ENCODE assay signal across 20 cellular contexts in genomic region chr14:75610839-75611238, GRCh38. TPM values are rescaled to one million over a fixed set of nuclear protein-coding genes. Genes with fewer than 3 reads are reported as not detected.
DNase-seq lines count a peak whose midpoint lies in the region; ATAC-seq and TF ChIP-seq lines count a peak whose summit lies in the region.
"Had no signal": no experiment of that assay in that cellular context is flagged by ENCODE, and none has a peak within 500 bp of the region (broad histone marks: within the 10 kb centered on the region; RNA-seq: fewer than 3 reads in every experiment).

No MANE protein-coding gene starts in this region.

- no peak overlapping the region for H3K4me2 ChIP-seq in hepatocyte

- DNase-seq in left ventricle myocardium superior (no peak), heart right ventricle (no peak), hepatocyte (ENCODE audit: low spot score) (no peak), sigmoid colon (no peak), upper lobe of right lung (no peak), GM10248 (ENCODE audit: extremely low spot score) (no peak), T-helper 2 cell (no peak)
- DNase-seq: activated CD8-positive, alpha-beta memory T cell treated with anti-CD3 and anti-CD28 coated beads, Interleukin-2, amount 50 U/mL, for 48 hours; activated gamma-delta T cell treated with Interleukin-2 at 50 U/mL for 16 hours; cerebellar nuclear complex; effector memory CD8-positive, alpha-beta T cell; Kasumi-1; kidney glomerular epithelial cell; NCI-H1417; NCI-H2171; NCI-H69; SHP77; stimulated activated naive CD4-positive, alpha-beta T cell had no signal

- no peak for TF ChIP-seq POLR2A in sigmoid colon (IDR thresholded peaks at IDR 0.05)

- H3K27me3 ChIP-seq in heart right ventricle: no peaks in the 10 kb centered on the region
- no peaks in the 10 kb centered on the region for H3K27me3 ChIP-seq in hepatocyte
- no peaks in the 10 kb centered on the region for H3K27me3 ChIP-seq in sigmoid colon
- H3K27me3 ChIP-seq in upper lobe of right lung: no peaks in the 10 kb centered on the region

- H4K20me1 ChIP-seq in hepatocyte (ENCODE audit: insufficient read depth, poor library complexity, severe bottlenecking): no peaks in the 10 kb centered on the region

- TF ChIP-seq CTCF in heart right ventricle (IDR thresholded peaks at IDR 0.05) (no peak), hepatocyte (IDR thresholded peaks at IDR 0.05; ENCODE audit: poor library complexity) (no peak), sigmoid colon (IDR thresholded peaks at IDR 0.05) (no peak), upper lobe of right lung (IDR thresholded peaks at IDR 0.05) (no peak), GM10248 (IDR thresholded peaks at IDR 0.05; ENCODE audit: control extremely low read depth, extremely low read depth, low read depth, missing control alignments) (no peak)

- H3K9me3 ChIP-seq in heart right ventricle: peaks cover 0 to 12% (median 0%) of the 10 kb centered on the region in 11 donors
- H3K9me3 ChIP-seq in hepatocyte (ENCODE audit: low read depth): no peaks in the 10 kb centered on the region
- no peaks in the 10 kb centered on the region for H3K9me3 ChIP-seq in sigmoid colon
- H3K9me3 ChIP-seq in upper lobe of right lung: no peaks in the 10 kb centered on the region

- no peak overlapping the region for H3K4me3 ChIP-seq in heart right ventricle
- H3K4me3 ChIP-seq in hepatocyte: no peak overlapping the region
- no peak overlapping the region for H3K4me3 ChIP-seq in sigmoid colon
- H3K4me3 ChIP-seq in upper lobe of right lung: no peak overlapping the region

- no peaks in the 10 kb centered on the region for H3K79me2 ChIP-seq in hepatocyte

- POLR2A ChIA-PET in GM10248 (lab: Yijun Ruan, JAX): no interaction called here

- TF ChIP-seq EP300 in sigmoid colon (IDR thresholded peaks at IDR 0.05): no peak

- peak; percentile 16 for ATAC-seq in left ventricle myocardium superior
- ATAC-seq in heart right ventricle: no peak
- peak; percentile 1 for ATAC-seq in upper lobe of right lung
- no peak for ATAC-seq in GM21390 (IDR thresholded peaks at IDR 0.05; ENCODE audit: unreplicated experiment)
- ATAC-seq: effector memory CD8-positive, alpha-beta T cell had no signal

- no peaks in the 10 kb centered on the region for H3K36me3 ChIP-seq in heart right ventricle
- no peaks in the 10 kb centered on the region for H3K36me3 ChIP-seq in hepatocyte (replicated peaks; ENCODE audit: insufficient read depth, low read depth)
- H3K36me3 ChIP-seq in sigmoid colon: no peaks in the 10 kb centered on the region
- H3K36me3 ChIP-seq in upper lobe of right lung: no peaks in the 10 kb centered on the region

- peak overlapping the region in 3 of 10 donors; percentile 14 to 81 (median 39) for H3K27ac ChIP-seq in heart right ventricle
- H3K27ac ChIP-seq in hepatocyte: peak overlapping the region; percentile 37
- H3K27ac ChIP-seq in sigmoid colon: peak overlapping the region; percentile 1 to 44 (median 40)
- H3K27ac ChIP-seq in upper lobe of right lung: peak overlapping the region; percentile 68
- H3K27ac ChIP-seq: VCaP had no signal

- intact Hi-C loops in left ventricle myocardium superior (cut with micrococcal nuclease) (no loop called here), heart right ventricle (cut with DNase I) (loop anchor here in 1 of 10 donors (5.0 kb wide), 1 partner anchor 1659 kb away; the partner anchor contains the start of genes COQ6 and FAM161B), sigmoid colon (cut with DNase I) (no loop called here), upper lobe of right lung (cut with DNase I) (no loop called here)

- no peaks in the 10 kb centered on the region for H3K9me2 ChIP-seq in hepatocyte (replicated peaks; ENCODE audit: insufficient read depth)

- CTCF ChIA-PET in GM10248 (lab: Yijun Ruan, JAX): interaction anchor here (0.9 to 2.7 kb wide), 7 partner anchors 9 to 36 kb away, joined by 3 to 8 read pairs (median 3); no protein-coding TSS in a partner anchor

- 70 to 71% methylated on average over 4 of the region's 4 CpGs for WGBS in heart right ventricle, 2 donors
- WGBS in hepatocyte (ENCODE audit: low lambda C conversion rate, missing lambda C conversion rate): 80% methylated on average over 4 of the region's 4 CpGs
- 82 to 85% methylated on average over 4 of the region's 4 CpGs for WGBS in sigmoid colon, 2 donors

- no peak overlapping the region for H2AFZ ChIP-seq in hepatocyte

- H3K4me1 ChIP-seq in heart right ventricle (peaks cover 0 to 72% (median 18%) of the 10 kb centered on the region in 9 donors), hepatocyte (ENCODE audit: insufficient read depth) (peaks cover 4% of the 10 kb centered on the region), sigmoid colon (peaks cover 0 to 15% (median 1%) of the 10 kb centered on the region in 4 donors), upper lobe of right lung (peaks cover 8% of the 10 kb centered on the region)

RNA-seq across cellular contexts. Expression of gene FLVCR2, which starts 32.4 kb away (rescaled TPM):
- total RNA-seq in left ventricle myocardium superior (5.6 TPM), heart right ventricle (10 to 100 TPM in 1 of 10 donors, 1 to 10 TPM in 8, under 1 TPM in 1; 0.95 to 11.3 (median 3.4) TPM), hepatocyte (10.1 and 16.1 TPM in 2 replicates), sigmoid colon (1 to 10 TPM; 2.4 to 3.0 (median 2.8) TPM), upper lobe of right lung (28.6 TPM)
- polyA plus RNA-seq in heart right ventricle (1 to 10 TPM; 1.1 to 1.7 TPM), hepatocyte (7.7 and 9.5 TPM in 2 replicates), sigmoid colon (10 to 100 TPM in 1 of 3 donors, 1 to 10 TPM in 2; 3.6 to 14.8 (median 4.9) TPM)

RNA-seq across cellular contexts. Expression of gene ERG28, which starts 49.8 kb away (rescaled TPM):
- total RNA-seq in left ventricle myocardium superior (6.2 TPM), heart right ventricle (1 to 10 TPM; 6.3 to 8.9 (median 6.8) TPM), hepatocyte (38.4 and 51.2 TPM in 2 replicates), sigmoid colon (1 to 10 TPM; 5.0 to 8.9 (median 7.3) TPM), upper lobe of right lung (36.1 TPM)
- polyA plus RNA-seq in heart right ventricle (10 to 100 TPM; 13.7 to 14.6 TPM), hepatocyte (65.7 and 74.4 TPM in 2 replicates), sigmoid colon (10 to 100 TPM; 10.2 to 25.3 (median 11.3) TPM)

RNA-seq across cellular contexts. Expression of gene TTLL5, which starts 50.2 kb away (rescaled TPM):
- total RNA-seq in left ventricle myocardium superior: 15.8 TPM
- 10 to 100 TPM; 14.6 to 24.7 (median 18.5) TPM for total RNA-seq in heart right ventricle
- polyA plus RNA-seq in heart right ventricle: 1 to 10 TPM; 5.6 to 7.7 TPM
- 8.9 and 14.3 TPM in 2 replicates for total RNA-seq in hepatocyte
- polyA plus RNA-seq in hepatocyte: 11.1 and 14.2 TPM in 2 replicates
- 10 to 100 TPM; 17.9 to 36.6 (median 22.1) TPM for total RNA-seq in sigmoid colon
- 10 to 100 TPM in 2 of 3 donors, 1 to 10 TPM in 1; 4.8 to 12.5 (median 10.4) TPM for polyA plus RNA-seq in sigmoid colon
- total RNA-seq in upper lobe of right lung: 26.0 TPM

Comparison
In these comparisons a context has a peak if more than half of its experiments do, and no peak if none do; other contexts are left out.
1. ATAC-seq: peak in left ventricle myocardium superior (single experiment) and upper lobe of right lung (single experiment); none in heart right ventricle (0 of 8) and GM21390 (single experiment).